11 cellular contexts compared by ENCODE assay signal in the genomic region with DNA sequence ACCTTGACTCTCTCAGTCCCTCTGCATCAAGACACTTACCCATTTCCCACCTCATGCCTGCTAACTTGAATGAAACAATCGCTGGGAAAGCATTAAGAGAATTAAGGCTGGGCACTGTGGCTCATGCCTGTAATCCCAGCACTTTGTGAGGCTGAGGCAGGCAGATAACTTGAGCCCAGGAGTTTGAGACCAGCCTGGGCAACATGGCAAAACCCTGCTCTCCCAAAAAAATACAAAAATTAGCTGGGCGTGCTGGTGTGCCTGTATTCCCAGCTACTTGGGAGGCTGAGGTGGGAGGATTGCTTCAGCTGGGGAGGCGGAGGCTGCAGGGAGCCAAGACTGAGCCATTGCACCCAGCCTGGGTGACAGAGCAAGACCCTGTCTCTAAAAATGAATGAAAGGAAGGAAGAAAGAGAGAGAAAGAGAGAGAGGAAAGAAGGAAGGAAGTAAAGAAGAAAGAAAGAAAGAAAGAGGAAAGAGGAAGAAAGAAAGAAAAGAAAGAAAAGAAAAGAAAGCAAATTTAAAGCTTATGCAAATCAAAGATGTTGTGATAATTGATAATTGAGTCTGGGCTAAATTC. TPM values are rescaled to one million over a fixed set of nuclear protein-coding genes. Genes with fewer than 3 reads are reported as not detected.
DNase-seq lines count a peak whose midpoint lies in the region; ATAC-seq and TF ChIP-seq lines count a peak whose summit lies in the region.
"Had no signal": no experiment of that assay in that cellular context is flagged by ENCODE, and none has a peak within 500 bp of the region (broad histone marks: within the 10 kb centered on the region; RNA-seq: fewer than 3 reads in every experiment).

No MANE protein-coding gene starts in this region.

- H3K4me3 Mint-ChIP-seq in activated CD8-positive, alpha-beta T cell treated with anti-CD3 and anti-CD28 coated beads, Interleukin-2, amount 10 ng/mL, durations not matched to agents 7 days and 5 days, result peak overlapping the region; percentile 56

- no peak for ATAC-seq in activated CD8-positive, alpha-beta T cell treated with anti-CD3 and anti-CD28 coated beads, Interleukin-2, amount 10 ng/mL, durations not matched to agents 7 days and 5 days
- no peak for ATAC-seq in GM21528 (IDR thresholded peaks at IDR 0.05; ENCODE audit: low FRiP score, unreplicated experiment)

- H3K9me3 ChIP-seq in tibial nerve, result no peaks in the 10 kb centered on the region
- H3K9me3 ChIP-seq: pancreas had no signal

- H3K27ac Mint-ChIP-seq in activated CD8-positive, alpha-beta T cell treated with anti-CD3 and anti-CD28 coated beads, Interleukin-2, amount 10 ng/mL, durations not matched to agents 7 days and 5 days, result peak overlapping the region; percentile 67

- TF ChIP-seq CTCF in HFF-Myc (IDR thresholded peaks at IDR 0.05; ENCODE audit: low read depth, low read length, missing control alignments) (no peak), tibial nerve (IDR thresholded peaks at IDR 0.05) (no peak)

- no peaks in the 10 kb centered on the region for H3K27me3 ChIP-seq in tibial nerve
- H3K27me3 ChIP-seq: pancreas had no signal

- WGBS in tibial nerve, 2 donors, result 74 to 76% methylated on average over 3 of the region's 3 CpGs

- H3K4me1 ChIP-seq in tibial nerve, result peaks cover 0 to 50% (median 21%) of the 10 kb centered on the region in 4 donors
- H3K4me1 ChIP-seq: pancreas had no signal

- no peak for TF ChIP-seq EP300 in tibial nerve (IDR thresholded peaks at IDR 0.05)

- H3K4me1 Mint-ChIP-seq in activated CD8-positive, alpha-beta T cell treated with anti-CD3 and anti-CD28 coated beads, Interleukin-2, amount 10 ng/mL, durations not matched to agents 7 days and 5 days (ENCODE audit: low read depth), result peaks cover 52% of the 10 kb centered on the region

- H3K4me3 ChIP-seq in HFF-Myc (replicated peaks; ENCODE audit: low read depth, low read length) (peak overlapping the region; percentile 52), iPS-11a (ENCODE audit: low read depth, low read length) (peak overlapping the region; percentile 8), skin epidermis (peak overlapping the region; percentile 1 to 40 (median 32)), tibial nerve (peak overlapping the region in 2 of 4 donors; percentile 16 to 33)

- no peaks in the 10 kb centered on the region for H3K9me3 Mint-ChIP-seq in activated CD8-positive, alpha-beta T cell treated with anti-CD3 and anti-CD28 coated beads, Interleukin-2, amount 10 ng/mL, durations not matched to agents 7 days and 5 days (ENCODE audit: insufficient read depth)

- H3K36me3 ChIP-seq in tibial nerve, result no peaks in the 10 kb centered on the region
- H3K36me3 ChIP-seq: pancreas had no signal

- POLR2A ChIA-PET in activated CD8-positive, alpha-beta T cell treated with anti-CD3 and anti-CD28 coated beads, Interleukin-2, amount 10 ng/mL, durations not matched to agents 7 days and 5 days (lab: Charles Lee), result interaction anchor here (2.0 kb wide), 1 partner anchor 42 kb away, joined by 9 read pairs; the partner anchor contains the start of gene TRIM56

- CTCF ChIA-PET in activated CD8-positive, alpha-beta T cell treated with anti-CD3 and anti-CD28 coated beads, Interleukin-2, amount 10 ng/mL, durations not matched to agents 7 days and 5 days (lab: Charles Lee), result interaction anchor here (1.0 to 7.2 kb wide), 5 partner anchors 10 to 46 kb away, joined by 3 to 51 read pairs (median 4); no protein-coding TSS in a partner anchor

- no peak for TF ChIP-seq POLR2A in tibial nerve (IDR thresholded peaks at IDR 0.05)

- H3K27ac ChIP-seq in skin epidermis, result peak overlapping the region in 12 of 21 experiments; percentile 11 to 90 (median 64)
- H3K27ac ChIP-seq in tibial nerve, result peak overlapping the region in 2 of 4 donors; percentile 77 to 81
- H3K27ac ChIP-seq: pancreas had no signal

- H3K27me3 Mint-ChIP-seq in activated CD8-positive, alpha-beta T cell treated with anti-CD3 and anti-CD28 coated beads, Interleukin-2, amount 10 ng/mL, durations not matched to agents 7 days and 5 days (ENCODE audit: low read depth), result peaks cover 23% of the 10 kb centered on the region

- H3K36me3 Mint-ChIP-seq in activated CD8-positive, alpha-beta T cell treated with anti-CD3 and anti-CD28 coated beads, Interleukin-2, amount 10 ng/mL, durations not matched to agents 7 days and 5 days (ENCODE audit: low read depth), result peaks cover 6% of the 10 kb centered on the region

- DNase-seq in HFF-Myc (ENCODE audit: extremely low read depth, low read depth), result no peak
- DNase-seq in activated CD8-positive, alpha-beta T cell treated with anti-CD3 and anti-CD28 coated beads, Interleukin-2, amount 10 ng/mL, durations not matched to agents 7 days and 5 days, result no peak
- no peak for DNase-seq in effector CD4-positive, alpha-beta T cell
- DNase-seq in tibial nerve (ENCODE audit: low spot score in 2 of 2), result no peak
- DNase-seq in NCI-H748 (lab: John Stamatoyannopoulos, UW; ENCODE audit: unreplicated experiment), result no peak
- DNase-seq: NCI-H2107 had no signal

RNA-seq across cellular contexts. Expression of gene SERPINE1, which starts 0.6 kb away (rescaled TPM):
- total RNA-seq in activated CD8-positive, alpha-beta T cell treated with anti-CD3 and anti-CD28 coated beads, Interleukin-2, amount 10 ng/mL, durations not matched to agents 7 days and 5 days, result under 1 TPM; 0.47 to 0.58 TPM
- 10 to 100 TPM in 2 of 4 donors, 1 to 10 TPM in 2; 3.3 to 13.9 (median 8.1) TPM for total RNA-seq in tibial nerve

RNA-seq across cellular contexts. Expression of gene AP1S1, which starts 26.7 kb away (rescaled TPM):
- 10 to 100 TPM; 46.2 to 48.9 TPM for total RNA-seq in activated CD8-positive, alpha-beta T cell treated with anti-CD3 and anti-CD28 coated beads, Interleukin-2, amount 10 ng/mL, durations not matched to agents 7 days and 5 days
- total RNA-seq in tibial nerve, result 10 to 100 TPM; 14.5 to 35.4 (median 22.7) TPM

RNA-seq across cellular contexts. Expression of gene VGF, which starts 37.8 kb away (rescaled TPM):
- under 1 TPM; 0.29 to 0.53 TPM for total RNA-seq in activated CD8-positive, alpha-beta T cell treated with anti-CD3 and anti-CD28 coated beads, Interleukin-2, amount 10 ng/mL, durations not matched to agents 7 days and 5 days
- total RNA-seq in tibial nerve, result 1 to 10 TPM in 1 of 4 donors, not detected in 3; 1.0 TPM
- total RNA-seq: subcutaneous adipose tissue had no signal

RNA-seq across cellular contexts. Expression of gene TRIM56, which starts 42.3 kb away (rescaled TPM):
- total RNA-seq in activated CD8-positive, alpha-beta T cell treated with anti-CD3 and anti-CD28 coated beads, Interleukin-2, amount 10 ng/mL, durations not matched to agents 7 days and 5 days, result 10 to 100 TPM; 66.8 to 67.9 TPM
- total RNA-seq in tibial nerve, result 10 to 100 TPM; 18.6 to 32.4 (median 29.5) TPM

RNA-seq across cellular contexts. Expression of gene NAT16, which starts 52.5 kb away (rescaled TPM):
- not detected for total RNA-seq in activated CD8-positive, alpha-beta T cell treated with anti-CD3 and anti-CD28 coated beads, Interleukin-2, amount 10 ng/mL, durations not matched to agents 7 days and 5 days
- total RNA-seq in tibial nerve, result not detected
- total RNA-seq: subcutaneous adipose tissue had no signal
